Comparison of ENCODE assay signal across 16 cellular contexts in the genomic region with DNA sequence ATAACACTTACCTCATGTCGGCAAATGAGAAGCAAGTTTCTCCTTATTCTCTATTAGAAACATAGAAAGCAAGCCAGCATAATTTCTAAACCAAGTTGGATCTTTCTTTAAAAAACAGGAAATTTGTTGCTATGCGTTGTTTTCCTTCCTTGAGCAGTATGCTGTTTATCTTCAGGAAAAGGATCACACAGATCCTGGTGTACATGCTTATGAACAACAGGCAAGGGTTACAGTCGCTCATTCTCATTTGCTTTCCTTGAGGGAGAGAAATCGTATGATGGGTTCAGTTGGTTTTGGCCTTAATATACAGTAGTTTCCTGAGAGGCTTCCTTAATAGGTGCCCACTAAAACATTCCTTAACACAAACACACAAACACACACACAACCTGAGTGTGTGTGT.
DNase-seq lines count a peak whose midpoint lies in the region; ATAC-seq, FAIRE-seq and TF ChIP-seq lines count a peak whose summit lies in the region.
"Had no signal": no experiment of that assay in that cellular context is flagged by ENCODE, and none has a peak within 500 bp of the region (broad histone marks: within the 10 kb centered on the region; RNA-seq: fewer than 3 reads in every experiment).

No MANE protein-coding gene starts in this region.

- H3K36me3 Mint-ChIP-seq in astrocyte (ENCODE audit: low read depth, unreplicated experiment): peaks cover 23% of the 10 kb centered on the region
- peaks cover 8 to 52% (median 33%) of the 10 kb centered on the region in 5 donors for H3K36me3 Mint-ChIP-seq in naive thymus-derived CD4-positive, alpha-beta T cell
- H3K36me3 Mint-ChIP-seq in nephron progenitor cell (ENCODE audit: low read depth): peaks cover 21% of the 10 kb centered on the region

- TF ChIP-seq EP300 in HepG2 (IDR thresholded peaks at IDR 0.05; ENCODE audit: low read depth in 2 of 2, low read length in 2 of 2) (no peak), HepG2 (CRISPR knock-in tag; IDR thresholded peaks at IDR 0.05; ENCODE audit: borderline replicate concordance) (no peak)

- H3K4me3 ChIP-seq in liver (ENCODE audit: low read depth in 1 of 3, low read length in 3 of 3) (no peak overlapping the region), HepG2 (replicated peaks in 1 of 3; ENCODE audit: insufficient read depth in 1 of 3, low read depth in 2 of 3, low read length in 3 of 3) (no peak overlapping the region), astrocyte (ENCODE audit: insufficient read depth, low read depth, low read length) (no peak overlapping the region), vagina (no peak overlapping the region)
- no peak overlapping the region for H3K4me3 ChIP-seq in naive thymus-derived CD4-positive, alpha-beta T cell (ENCODE audit: low read length)
- H3K4me3 ChIP-seq: pancreas had no signal

- H3K4me1 ChIP-seq in liver (ENCODE audit: control insufficient read depth in 4 of 4, insufficient read depth in 4 of 4, low read length in 3 of 4): no peaks in the 10 kb centered on the region
- H3K4me1 ChIP-seq in HepG2 (ENCODE audit: insufficient read depth, low read length): no peaks in the 10 kb centered on the region
- H3K4me1 ChIP-seq in astrocyte (ENCODE audit: insufficient read depth, low read length): peaks cover 19% of the 10 kb centered on the region
- peaks cover 73 to 93% of the 10 kb centered on the region in 2 donors for H3K4me1 ChIP-seq in naive thymus-derived CD4-positive, alpha-beta T cell (ENCODE audit: control insufficient read depth in 2 of 2, insufficient read depth in 2 of 2, low read length in 2 of 2)
- H3K4me1 ChIP-seq in vagina: peaks cover 7% of the 10 kb centered on the region
- H3K4me1 ChIP-seq: pancreas had no signal

- TF ChIP-seq RAD21 in liver (IDR thresholded peaks at IDR 0.05): peak in 1 of 2 donors; percentile 3
- no peak for TF ChIP-seq RAD21 in HepG2 (CRISPR knock-in tag; IDR thresholded peaks at IDR 0.05)

- H3K27ac Mint-ChIP-seq in astrocyte (ENCODE audit: unreplicated experiment) (no peak overlapping the region), nephron progenitor cell (no peak overlapping the region)
- H3K27ac Mint-ChIP-seq in naive thymus-derived CD4-positive, alpha-beta T cell: peak overlapping the region; percentile 90 to 100 (median 98)
- H3K27ac Mint-ChIP-seq: B cell, type B pancreatic cell had no signal

- H2AFZ ChIP-seq in HepG2 (ENCODE audit: low read length): no peak overlapping the region
- no peak overlapping the region for H2AFZ ChIP-seq in astrocyte (ENCODE audit: low read depth, low read length)

- H3K9me3 Mint-ChIP-seq in astrocyte (ENCODE audit: unreplicated experiment): no peaks in the 10 kb centered on the region
- peaks cover 0 to 5% (median 0%) of the 10 kb centered on the region in 11 donors for H3K9me3 Mint-ChIP-seq in naive thymus-derived CD4-positive, alpha-beta T cell
- H3K9me3 Mint-ChIP-seq in nephron progenitor cell: no peaks in the 10 kb centered on the region
- H3K9me3 Mint-ChIP-seq: type B pancreatic cell had no signal

- DNase-seq in HepG2 (ENCODE audit: low spot score) (no peak), astrocyte (ENCODE audit: low read depth) (no peak), vagina (ENCODE audit: extremely low spot score in 2 of 2) (no peak), nephron progenitor cell (no peak), putamen (ENCODE audit: low spot score) (no peak)
- DNase-seq in naive thymus-derived CD4-positive, alpha-beta T cell: no peak
- DNase-seq: amygdala; cortex of kidney; NCI-H2107; NK-92 treated with Interleukin-12 subunit alpha and Interleukin-12 subunit beta, amount 100 ng/mL, for 24 hours; pancreas; Right ventricle myocardium superior had no signal

- ATAC-seq in HepG2: no peak
- no peak for ATAC-seq in naive thymus-derived CD4-positive, alpha-beta T cell
- ATAC-seq in HG02840 (IDR thresholded peaks at IDR 0.05; ENCODE audit: low FRiP score, unreplicated experiment): no peak
- ATAC-seq: pancreas had no signal

- no peak for FAIRE-seq in HepG2 (lab: Jason Lieb, UNC)
- peak; percentile 50 for FAIRE-seq in astrocyte (lab: Jason Lieb, UNC)
- FAIRE-seq: pancreas had no signal

- POLR2A ChIA-PET in HepG2 (lab: Yijun Ruan, JAX): no interaction called here
- POLR2A ChIA-PET in naive thymus-derived CD4-positive, alpha-beta T cell (lab: Charles Lee): interaction anchor here (0.9 kb wide), 1 partner anchor 8 kb away, joined by 6 read pairs; no protein-coding TSS in a partner anchor

- H3K4me3 Mint-ChIP-seq in astrocyte (ENCODE audit: unreplicated experiment) (no peak overlapping the region), nephron progenitor cell (no peak overlapping the region)
- H3K4me3 Mint-ChIP-seq in naive thymus-derived CD4-positive, alpha-beta T cell: peak overlapping the region in 9 of 10 donors; percentile 2 to 82 (median 56)
- H3K4me3 Mint-ChIP-seq: B cell, type B pancreatic cell had no signal

- intact Hi-C loops in HepG2 (cut with micrococcal nuclease; ENCODE audit: unreplicated experiment): no loop called here
- intact Hi-C loops in naive thymus-derived CD4-positive, alpha-beta T cell (cut with micrococcal nuclease): loop anchor here (5.0 to 10.0 kb wide), 2 partner anchors 272 to 670 kb away; a partner anchor contains a TSS
- intact Hi-C loops in vagina (cut with DNase I): no loop called here

- H3K4me1 Mint-ChIP-seq in astrocyte (ENCODE audit: low read depth, unreplicated experiment) (peaks cover 24% of the 10 kb centered on the region), nephron progenitor cell (peaks cover 19% of the 10 kb centered on the region)
- peaks cover 55 to 98% (median 95%) of the 10 kb centered on the region in 7 donors for H3K4me1 Mint-ChIP-seq in naive thymus-derived CD4-positive, alpha-beta T cell

- H4K20me1 ChIP-seq in HepG2 (ENCODE audit: insufficient read depth, low read length) (no peaks in the 10 kb centered on the region), astrocyte (ENCODE audit: insufficient read depth, low read length) (no peaks in the 10 kb centered on the region)

- TF ChIP-seq CTCF in liver (IDR thresholded peaks at IDR 0.05; ENCODE audit: low read depth, low read length, missing input control) (no peak), HepG2 (CRISPR knock-in tag; IDR thresholded peaks at IDR 0.05) (no peak), astrocyte (IDR thresholded peaks at IDR 0.05; ENCODE audit: insufficient read depth, low read depth, low read length) (no peak), vagina (IDR thresholded peaks at IDR 0.05) (no peak), nephron progenitor cell (IDR thresholded peaks at IDR 0.05) (no peak)

- no peaks in the 10 kb centered on the region for H3K36me3 ChIP-seq in liver (ENCODE audit: control insufficient read depth in 4 of 4, insufficient read depth in 3 of 4, low read depth in 1 of 4, low read length in 3 of 4)
- no peaks in the 10 kb centered on the region for H3K36me3 ChIP-seq in HepG2 (replicated peaks in 1 of 2; ENCODE audit: control insufficient read depth in 1 of 2, insufficient read depth in 2 of 2, low read length in 2 of 2)
- no peaks in the 10 kb centered on the region for H3K36me3 ChIP-seq in astrocyte (ENCODE audit: insufficient read depth, low read length)
- no peaks in the 10 kb centered on the region for H3K36me3 ChIP-seq in naive thymus-derived CD4-positive, alpha-beta T cell (ENCODE audit: control insufficient read depth in 2 of 3, insufficient read depth in 3 of 3, low read length in 3 of 3)
- no peaks in the 10 kb centered on the region for H3K36me3 ChIP-seq in vagina
- H3K36me3 ChIP-seq: pancreas had no signal

- no peaks in the 10 kb centered on the region for H3K79me2 ChIP-seq in HepG2 (ENCODE audit: insufficient read depth, low read length)
- peaks cover 24% of the 10 kb centered on the region for H3K79me2 ChIP-seq in astrocyte (ENCODE audit: insufficient read depth, low read length)

- H3K27me3 Mint-ChIP-seq in astrocyte (ENCODE audit: low read depth, unreplicated experiment) (no peaks in the 10 kb centered on the region), nephron progenitor cell (ENCODE audit: low read depth, poor library complexity) (no peaks in the 10 kb centered on the region)
- H3K27me3 Mint-ChIP-seq in naive thymus-derived CD4-positive, alpha-beta T cell: no peaks in the 10 kb centered on the region
- H3K27me3 Mint-ChIP-seq: B cell, type B pancreatic cell had no signal

- in situ Hi-C loops in HepG2 (cut with HindIII; ENCODE audit: extremely low pct_ligation_motif_present, low pct_unique_long_range_greater_than_20kb): no loop called here

- CTCF ChIA-PET in HepG2 (lab: Yijun Ruan, JAX; ENCODE audit: low intra/inter-chr PET ratio, low total read pairs): no interaction called here
- CTCF ChIA-PET in naive thymus-derived CD4-positive, alpha-beta T cell (lab: Charles Lee): interaction anchor here (2.3 kb wide), 1 partner anchor 45 kb away, joined by 13 read pairs; no protein-coding TSS in a partner anchor

- WGBS in liver: 73% methylated on average over 4 of the region's 4 CpGs
- WGBS in HepG2 (ENCODE audit: low lambda C conversion rate): 87% methylated on average over 4 of the region's 4 CpGs

- no peak overlapping the region for H3K4me2 ChIP-seq in HepG2 (ENCODE audit: low read depth, low read length)
- no peak overlapping the region for H3K4me2 ChIP-seq in astrocyte (ENCODE audit: low read length)

- TF ChIP-seq POLR2A in HepG2 (IDR thresholded peaks at IDR 0.05; ENCODE audit: insufficient read depth in 1 of 2, low read depth in 2 of 2, low read length in 2 of 2) (no peak), vagina (IDR thresholded peaks at IDR 0.05) (no peak)

- H3K9me3 ChIP-seq in liver (ENCODE audit: control insufficient read depth in 4 of 4, low read length in 3 of 4) (no peaks in the 10 kb centered on the region), HepG2 (ENCODE audit: low read length) (no peaks in the 10 kb centered on the region), astrocyte (ENCODE audit: insufficient read depth, low read depth, low read length) (no peaks in the 10 kb centered on the region), vagina (no peaks in the 10 kb centered on the region)
- no peaks in the 10 kb centered on the region for H3K9me3 ChIP-seq in naive thymus-derived CD4-positive, alpha-beta T cell (ENCODE audit: control insufficient read depth in 2 of 3, low read length in 3 of 3)
- H3K9me3 ChIP-seq: pancreas had no signal

- H3K27ac ChIP-seq in liver (ENCODE audit: low read depth in 1 of 2, low read length in 2 of 2): peak overlapping the region; percentile 21 to 32
- H3K27ac ChIP-seq in HepG2 (ENCODE audit: extremely low read length, insufficient read depth, low read length): no peak overlapping the region
- H3K27ac ChIP-seq in astrocyte (ENCODE audit: low read depth, low read length): no peak overlapping the region
- H3K27ac ChIP-seq in naive thymus-derived CD4-positive, alpha-beta T cell (ENCODE audit: low read depth, low read length): peak overlapping the region; percentile 97
- peak overlapping the region; percentile 26 for H3K27ac ChIP-seq in vagina
- H3K27ac ChIP-seq: pancreas had no signal

- no TSS peak for BruUV-seq in HepG2 (replicated peaks; lab: Mats Ljungman, UMichigan)

- H3K27me3 ChIP-seq in liver (ENCODE audit: control insufficient read depth in 4 of 4, insufficient read depth in 4 of 4, low read length in 3 of 4) (no peaks in the 10 kb centered on the region), HepG2 (ENCODE audit: control insufficient read depth in 1 of 2, insufficient read depth in 2 of 2, low read length in 2 of 2) (no peaks in the 10 kb centered on the region), astrocyte (ENCODE audit: insufficient read depth, low read length) (no peaks in the 10 kb centered on the region), vagina (no peaks in the 10 kb centered on the region)
- H3K27me3 ChIP-seq in naive thymus-derived CD4-positive, alpha-beta T cell (ENCODE audit: control insufficient read depth in 2 of 2, insufficient read depth in 2 of 2, low read length in 2 of 2): no peaks in the 10 kb centered on the region
- H3K27me3 ChIP-seq: pancreas had no signal

- H3K9ac ChIP-seq in liver (ENCODE audit: low read depth in 1 of 2, low read length in 2 of 2) (peak overlapping the region in 1 of 2 donors; percentile 7), HepG2 (ENCODE audit: insufficient read depth, low read depth, low read length) (no peak overlapping the region), astrocyte (ENCODE audit: low read length) (no peak overlapping the region)

Comparison
In these comparisons a context has a peak if more than half of its experiments do, and no peak if none do; other contexts are left out.
1. H3K27ac ChIP-seq: peak in liver (2 of 2), naive thymus-derived CD4-positive, alpha-beta T cell (single experiment) and vagina (single experiment); none in HepG2 (single experiment) and astrocyte (single experiment).
2. H3K27ac Mint-ChIP-seq: peak in naive thymus-derived CD4-positive, alpha-beta T cell (9 of 9); none in astrocyte (single experiment) and nephron progenitor cell (single experiment).
3. H3K4me3 Mint-ChIP-seq: peak in naive thymus-derived CD4-positive, alpha-beta T cell (9 of 10); none in astrocyte (single experiment) and nephron progenitor cell (single experiment).
4. intact Hi-C loops: an anchor here in naive thymus-derived CD4-positive, alpha-beta T cell (5.0 to 10.0 kb wide); none called in HepG2 and vagina.